ENCODE assay signal across 8 cellular contexts in genomic region chr3:70550723-70551319, GRCh38.
DNase-seq lines count a peak whose midpoint lies in the region; ATAC-seq and TF ChIP-seq lines count a peak whose summit lies in the region.

No MANE protein-coding gene starts in this region.

- H3K27me3 Mint-ChIP-seq in WTC11 (ENCODE audit: low read depth) = no peaks in the 10 kb centered on the region

- H3K27ac Mint-ChIP-seq in WTC11 = no peak overlapping the region

- TF ChIP-seq CTCF in WTC11 (IDR thresholded peaks at IDR 0.05) = peak; percentile 68

- peaks cover 30% of the 10 kb centered on the region for H3K36me3 Mint-ChIP-seq in WTC11

- H3K4me1 Mint-ChIP-seq in WTC11 = peaks cover 26% of the 10 kb centered on the region

- POLR2A ChIA-PET in WTC11 (lab: Charles Lee) = interaction anchor here (1.0 kb wide), 1 partner anchor 280 kb away, joined by 3 read pairs; no protein-coding TSS in a partner anchor

- H3K4me3 Mint-ChIP-seq in WTC11 = no peak overlapping the region

- peak; percentile 83 for ATAC-seq in GM21717 (IDR thresholded peaks at IDR 0.05; ENCODE audit: unreplicated experiment)
- ATAC-seq in WTC11 = peak; percentile 76

- H3K9me3 Mint-ChIP-seq in WTC11 = peaks cover 44% of the 10 kb centered on the region

- DNase-seq in GDM1 (lab: John Stamatoyannopoulos, UW) (peak; percentile 50), LoVo (ENCODE audit: low spot score) (peak; percentile 12), WTC11 (ENCODE audit: low spot score) (peak; percentile 74), lung microvascular endothelial cell (ENCODE audit: low read depth in 2 of 2) (peak; percentile 71 to 83), iPS-NIHi11 (ENCODE audit: low spot score) (no peak)
- DNase-seq in central memory CD4-positive, alpha-beta T cell = peak; percentile 53
- peak; percentile 57 for DNase-seq in stimulated activated CD8-positive, alpha-beta memory T cell treated with anti-CD3 and anti-CD28 coated beads, Interleukin-4, amount 100 ng/mL, for 24 hours (ENCODE audit: low read depth)

- CTCF ChIA-PET in WTC11 (lab: Charles Lee) = interaction anchor here (0.6 to 1.6 kb wide), 12 partner anchors 13 to 501 kb away, joined by 3 to 12 read pairs (median 4); no protein-coding TSS in a partner anchor

TF ChIP-seq in WTC11, 78 proteins besides CTCF, POLR2A, EP300 and RAD21:
- TF ChIP-seq ARID4B (CRISPR knock-in tag; IDR thresholded peaks at IDR 0.05; ENCODE audit: borderline replicate concordance) (no peak), EMX1 (CRISPR knock-in tag; IDR thresholded peaks at IDR 0.05) (no peak), ZNF281 (CRISPR knock-in tag; IDR thresholded peaks at IDR 0.05) (no peak), ZNF317 (CRISPR knock-in tag; IDR thresholded peaks at IDR 0.05; ENCODE audit: borderline replicate concordance, low read depth) (no peak), HMGA2 (CRISPR knock-in tag; IDR thresholded peaks at IDR 0.05) (no peak), FOXP1 (CRISPR knock-in tag; IDR thresholded peaks at IDR 0.05; ENCODE audit: borderline replicate concordance) (0 out of 2 replicates have a peak, but pooled peaks have one; percentile 16), USF2 (CRISPR knock-in tag; IDR thresholded peaks at IDR 0.05) (no peak), MXD4 (CRISPR knock-in tag; IDR thresholded peaks at IDR 0.05; ENCODE audit: borderline replicate concordance) (no peak), NFATC4 (CRISPR knock-in tag; IDR thresholded peaks at IDR 0.05) (no peak), TCF7 (CRISPR knock-in tag; IDR thresholded peaks at IDR 0.05; ENCODE audit: low read depth) (no peak), SP1 (CRISPR knock-in tag; conservative IDR thresholded peaks at IDR 0.05) (0 out of 2 replicates have a peak, but pooled peaks have one; percentile 24)
- TF ChIP-seq, protein P1, sequence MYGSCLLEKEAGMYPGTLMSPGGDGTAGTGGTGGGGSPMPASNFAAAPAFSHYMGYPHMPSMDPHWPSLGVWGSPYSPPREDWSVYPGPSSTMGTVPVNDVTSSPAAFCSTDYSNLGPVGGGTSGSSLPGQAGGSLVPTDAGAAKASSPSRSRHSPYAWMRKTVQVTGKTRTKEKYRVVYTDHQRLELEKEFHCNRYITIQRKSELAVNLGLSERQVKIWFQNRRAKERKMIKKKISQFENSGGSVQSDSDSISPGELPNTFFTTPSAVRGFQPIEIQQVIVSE (CRISPR knock-in tag; IDR thresholded peaks at IDR 0.05; ENCODE audit: borderline replicate concordance) = no peak
- TF ChIP-seq, protein P2, sequence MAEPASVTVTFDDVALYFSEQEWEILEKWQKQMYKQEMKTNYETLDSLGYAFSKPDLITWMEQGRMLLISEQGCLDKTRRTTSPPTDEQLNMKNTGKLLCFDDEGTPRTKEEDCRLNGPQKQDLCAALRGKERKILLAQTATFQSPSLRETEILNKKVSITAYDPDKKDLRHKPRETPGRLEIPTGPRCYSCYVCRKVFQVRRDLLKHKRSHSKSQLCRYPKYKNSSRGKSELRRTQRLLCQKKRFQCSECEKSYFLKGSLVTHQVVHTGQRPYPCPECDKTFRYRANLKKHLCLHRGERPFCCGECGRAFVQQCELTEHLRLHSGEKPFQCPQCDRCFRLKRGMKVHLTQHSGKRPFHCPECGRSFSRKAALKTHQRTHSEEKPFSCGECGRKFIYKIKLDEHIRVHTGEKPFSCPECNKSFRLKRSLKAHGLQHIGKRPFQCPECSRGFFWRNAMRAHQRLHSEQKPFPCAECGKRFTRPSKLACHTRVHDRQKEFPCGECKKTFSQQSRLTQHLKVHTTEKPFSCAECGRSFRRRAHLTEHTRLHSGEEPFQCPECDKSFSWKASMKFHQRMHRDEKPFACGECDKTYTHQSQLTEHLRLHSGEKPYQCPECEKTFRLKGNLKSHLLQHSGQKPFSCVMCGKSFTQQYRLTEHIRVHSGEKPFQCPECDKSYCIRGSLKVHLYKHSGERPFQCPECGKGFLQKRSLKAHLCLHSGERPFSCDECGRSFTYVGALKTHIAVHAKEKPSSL (CRISPR knock-in tag; conservative IDR thresholded peaks at IDR 0.05) = no peak
